10 cellular contexts compared by ENCODE assay signal in genomic region chr4:10112658-10113284, GRCh38. TPM values are rescaled to one million over a fixed set of nuclear protein-coding genes. Genes with fewer than 3 reads are reported as not detected.
DNase-seq lines count a peak whose midpoint lies in the region; ATAC-seq and TF ChIP-seq lines count a peak whose summit lies in the region.
"Had no signal": no experiment of that assay in that cellular context is flagged by ENCODE, and none has a peak within 500 bp of the region (broad histone marks: within the 10 kb centered on the region; RNA-seq: fewer than 3 reads in every experiment).

No MANE protein-coding gene starts in this region.

- no peak overlapping the region for H3K4me3 ChIP-seq in osteoblast (ENCODE audit: insufficient read depth, low read length)

- H3K36me3 ChIP-seq in osteoblast (ENCODE audit: insufficient read depth, low read length) = peaks cover 73% of the 10 kb centered on the region

- H3K9me3 ChIP-seq in CD4-positive, alpha-beta T cell (ENCODE audit: control insufficient read depth, low read length) = no peaks in the 10 kb centered on the region
- H3K9me3 ChIP-seq in osteoblast (ENCODE audit: low read depth, low read length) = no peaks in the 10 kb centered on the region

- peak overlapping the region; percentile 99 for H3K27ac Mint-ChIP-seq in CD4-positive, alpha-beta T cell
- H3K27ac Mint-ChIP-seq in IgD-negative memory B cell = peak overlapping the region in 2 of 3 donors; percentile 53 to 99
- H3K27ac Mint-ChIP-seq in effector memory CD8-positive, alpha-beta T cell = peak overlapping the region; percentile 92 to 94

- POLR2A ChIA-PET in CD4-positive, alpha-beta T cell (lab: Charles Lee) = interaction anchor here (0.9 to 1.3 kb wide), 2 partner anchors 9 to 17 kb away, joined by 3 read pairs; no protein-coding TSS in a partner anchor

- H3K9me3 Mint-ChIP-seq in CD4-positive, alpha-beta T cell = no peaks in the 10 kb centered on the region
- H3K9me3 Mint-ChIP-seq in IgD-negative memory B cell = no peaks in the 10 kb centered on the region
- no peaks in the 10 kb centered on the region for H3K9me3 Mint-ChIP-seq in effector memory CD8-positive, alpha-beta T cell

- peaks cover 68% of the 10 kb centered on the region for H3K4me1 ChIP-seq in osteoblast (ENCODE audit: insufficient read depth, low read length)

- H3K27ac ChIP-seq in CD4-positive, alpha-beta T cell (ENCODE audit: low read depth, low read length) = no peak overlapping the region
- peak overlapping the region; percentile 56 for H3K27ac ChIP-seq in osteoblast (ENCODE audit: low read depth, low read length)

- peaks cover 79% of the 10 kb centered on the region for H4K20me1 ChIP-seq in osteoblast (ENCODE audit: insufficient read depth, low read length)

- no peaks in the 10 kb centered on the region for H3K27me3 Mint-ChIP-seq in CD4-positive, alpha-beta T cell
- H3K27me3 Mint-ChIP-seq in IgD-negative memory B cell = no peaks in the 10 kb centered on the region
- no peaks in the 10 kb centered on the region for H3K27me3 Mint-ChIP-seq in effector memory CD8-positive, alpha-beta T cell

- no peak for TF ChIP-seq CTCF in CD4-positive, alpha-beta T cell (IDR thresholded peaks at IDR 0.05)
- no peak for TF ChIP-seq CTCF in osteoblast (IDR thresholded peaks at IDR 0.05; ENCODE audit: extremely low read depth, low read depth, low read length)

- peaks cover 92% of the 10 kb centered on the region for H3K4me1 Mint-ChIP-seq in CD4-positive, alpha-beta T cell (ENCODE audit: low read depth)
- H3K4me1 Mint-ChIP-seq in IgD-negative memory B cell = peaks cover 35 to 54% (median 53%) of the 10 kb centered on the region in 3 donors
- peaks cover 74 to 84% of the 10 kb centered on the region in 2 donors for H3K4me1 Mint-ChIP-seq in effector memory CD8-positive, alpha-beta T cell (ENCODE audit: low read depth in 2 of 2)

- CTCF ChIA-PET in CD4-positive, alpha-beta T cell (lab: Charles Lee) = no interaction called here

- H3K79me2 ChIP-seq in osteoblast (ENCODE audit: insufficient read depth, low read length) = peaks cover 85% of the 10 kb centered on the region

- H3K4me2 ChIP-seq in osteoblast (ENCODE audit: insufficient read depth, low read length) = peak overlapping the region; percentile 99

- no peak overlapping the region for H2AFZ ChIP-seq in osteoblast (ENCODE audit: low read length)

- no peak for DNase-seq in CD4-positive, alpha-beta T cell
- no peak for DNase-seq in effector memory CD8-positive, alpha-beta T cell
- peak; percentile 80 for DNase-seq in osteoblast (ENCODE audit: insufficient read length, low spot score, missing footprints)
- no peak for DNase-seq in occipital lobe (lab: John Stamatoyannopoulos, UW)
- DNase-seq in COR-L47 (lab: John Stamatoyannopoulos, UW) = no peak
- no peak for DNase-seq in NCI-H345 (lab: John Stamatoyannopoulos, UW)
- DNase-seq: NCI-H524 treated with DMSO at 0.1 percent for 48 hours; stimulated activated CD4-positive, alpha-beta T cell treated with anti-CD3 and anti-CD28 coated beads, Interleukin-4, amount 100 ng/mL, for 4 hours had no signal

- peak overlapping the region; percentile 99 for H3K4me3 Mint-ChIP-seq in CD4-positive, alpha-beta T cell
- peak overlapping the region in 2 of 4 donors; percentile 77 to 98 for H3K4me3 Mint-ChIP-seq in IgD-negative memory B cell
- peak overlapping the region; percentile 44 to 97 for H3K4me3 Mint-ChIP-seq in effector memory CD8-positive, alpha-beta T cell

- H3K36me3 Mint-ChIP-seq in CD4-positive, alpha-beta T cell (ENCODE audit: low read depth) = peaks cover 94% of the 10 kb centered on the region
- no peaks in the 10 kb centered on the region for H3K36me3 Mint-ChIP-seq in IgD-negative memory B cell
- H3K36me3 Mint-ChIP-seq in effector memory CD8-positive, alpha-beta T cell (ENCODE audit: insufficient read depth) = peaks cover 93% of the 10 kb centered on the region

- intact Hi-C loops in CD4-positive, alpha-beta T cell (cut with DNase I, micrococcal nuclease) = loop anchor here in 1 of 2 experiments (5.0 to 10.0 kb wide), 2 partner anchors 90 to 418 kb away; partner anchors contain the start of gene SLC2A9

- no peak for ATAC-seq in CD4-positive, alpha-beta T cell (ENCODE audit: poor library complexity)
- ATAC-seq in effector memory CD8-positive, alpha-beta T cell (replicated peaks) = no peak
- no peak for ATAC-seq in GM19467 (IDR thresholded peaks at IDR 0.05; ENCODE audit: unreplicated experiment)

- no peaks in the 10 kb centered on the region for H3K27me3 ChIP-seq in CD4-positive, alpha-beta T cell (ENCODE audit: control insufficient read depth, insufficient read depth, low read length)
- H3K27me3 ChIP-seq in osteoblast (ENCODE audit: insufficient read depth, low read length) = no peaks in the 10 kb centered on the region

RNA-seq across cellular contexts. Expression of gene WDR1, which starts 3.8 kb away (rescaled TPM):
- 100 to 1,000 TPM; 197 to 198 TPM for total RNA-seq in CD4-positive, alpha-beta T cell
- polyA plus RNA-seq in IgD-negative memory B cell = 213 TPM
- 265 and 314 TPM in 2 replicates for total RNA-seq in osteoblast
- 75.5 TPM for total RNA-seq in occipital lobe
